36 cellular contexts compared by ENCODE assay signal in the genomic region with DNA sequence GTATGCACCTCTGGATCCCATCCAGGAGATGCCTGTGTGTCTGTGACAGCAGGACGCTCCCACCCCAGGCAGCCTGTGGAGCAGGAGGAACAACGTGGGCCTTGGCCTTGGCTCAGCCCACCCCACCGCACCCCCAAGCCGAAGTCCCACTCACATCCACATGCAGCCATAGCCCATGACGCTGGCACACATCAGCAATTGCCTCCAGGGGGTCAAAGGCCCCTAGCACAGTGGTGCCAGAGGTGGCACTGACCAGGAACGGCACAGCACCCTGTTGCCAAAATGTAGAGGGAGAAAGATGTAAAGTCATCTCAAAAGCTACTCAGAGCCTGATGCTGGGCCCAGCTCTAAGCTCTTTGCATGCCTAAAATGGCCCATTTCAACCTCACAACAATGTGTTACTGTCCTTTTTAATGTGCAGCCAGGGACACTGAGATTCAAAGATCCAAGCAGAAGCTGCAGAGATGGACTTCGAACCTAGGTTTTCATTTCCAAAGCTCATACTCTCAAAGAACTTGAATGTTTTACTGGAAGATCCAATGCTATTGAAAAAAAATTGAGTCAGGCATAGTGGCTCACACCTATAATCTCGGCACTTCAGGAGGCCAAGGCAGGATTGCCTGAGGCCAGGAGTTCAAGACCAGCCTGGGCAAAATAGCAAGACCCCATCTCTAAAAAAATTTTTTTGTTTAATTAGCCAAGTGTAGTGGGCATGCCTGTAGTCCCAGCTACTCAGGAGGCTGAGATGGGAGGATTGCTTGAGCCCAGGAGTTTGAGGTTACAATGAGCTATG. TPM values are rescaled to one million over a fixed set of nuclear protein-coding genes. Genes with fewer than 3 reads are reported as not detected.
"Had no signal": no experiment of that assay in that cellular context is flagged by ENCODE, and none has a peak within 500 bp of the region (broad histone marks: within the 10 kb centered on the region; RNA-seq: fewer than 3 reads in every experiment).

No MANE protein-coding gene starts in this region.

- H3K36me3 ChIP-seq: WERI-Rb-1 had no signal

- H3K27ac ChIP-seq: body of pancreas, epithelial cell of prostate, esophagus squamous epithelium, WERI-Rb-1 had no signal

- ATAC-seq: activated CD4-positive, CD25-positive, alpha-beta regulatory T cell treated with anti-CD3 and anti-CD28 coated beads, Interleukin-2, amount 50 U/mL, for 24 hours; activated CD8-positive, alpha-beta T cell treated with anti-CD3 and anti-CD28 coated beads for 36 hours; activated T-cell treated with anti-CD3 and anti-CD28 coated beads, Interleukin-2, amount 50 U/mL, for 4 hours; activated T-helper 17 cell treated with anti-CD3 and anti-CD28 coated beads, Interleukin-2, amount 50 U/mL, for 72 hours; body of pancreas; effector memory CD8-positive, alpha-beta T cell; gastroesophageal sphincter; T-cell; T-helper 17 cell had no signal

- H3K27me3 ChIP-seq: body of pancreas, esophagus squamous epithelium, gastroesophageal sphincter had no signal

- DNase-seq: activated B cell treated with CpG ODN at 0.5 μM for 24 hours; activated CD4-positive, alpha-beta T cell treated with anti-CD3 and anti-CD28 coated beads for 48 hours; activated CD4-positive, alpha-beta T cell treated with anti-CD3 and anti-CD28 coated beads, Interleukin-2, amount 50 U/mL, for 1 hour; activated CD4-positive, alpha-beta T cell treated with anti-CD3 and anti-CD28 coated beads, Interleukin-2, amount 50 U/mL, for 48 hours; activated CD8-positive, alpha-beta T cell treated with anti-CD3 and anti-CD28 coated beads for 36 hours; activated effector memory CD4-positive, alpha-beta T cell treated with Interleukin-2 at 50 U/mL for 16 hours; activated gamma-delta T cell treated with Interleukin-2 at 50 U/mL for 16 hours; activated naive CD4-positive, alpha-beta T cell treated with anti-CD3 and anti-CD28 coated beads, Interleukin-2, amount 50 U/mL, for 16 hours; activated naive CD4-positive, alpha-beta T cell treated with Interleukin-2 at 50 U/mL for 16 hours; activated T-cell treated with anti-CD3 and anti-CD28 coated beads, Interleukin-2, amount 50 U/mL, for 4 hours; amygdala; aorta; body of pancreas; caudate nucleus; cortex of kidney; dermis blood vessel endothelial cell; effector CD4-positive, alpha-beta T cell; effector memory CD8-positive, alpha-beta T cell; esophagus squamous epithelium; foreskin melanocyte; SW 1271; T-cell; T-helper 17 cell; T1000; WERI-Rb-1 had no signal

- H3K9me3 ChIP-seq: body of pancreas, esophagus squamous epithelium, gastroesophageal sphincter had no signal

- FAIRE-seq: colon, endothelial cell of umbilical vein, TTC549 had no signal

- H3K4me1 ChIP-seq: body of pancreas had no signal

- H3K4me3 ChIP-seq: body of pancreas, esophagus squamous epithelium, gastroesophageal sphincter had no signal

RNA-seq across cellular contexts. Expression of a gene that starts 45.7 kb away (rescaled TPM):
- total RNA-seq: endothelial cell of umbilical vein, fibroblast of villous mesenchyme, glomerular endothelial cell had no signal

RNA-seq across cellular contexts. Expression of a gene that starts 58.0 kb away (rescaled TPM):
- total RNA-seq: activated B cell treated with CpG ODN at 0.5 μM for 24 hours, body of pancreas, chondrocyte, dermis blood vessel endothelial cell, endothelial cell of umbilical vein, esophagus squamous epithelium, fibroblast of villous mesenchyme, glomerular endothelial cell had no signal
- polyA plus RNA-seq: endothelial cell of umbilical vein, fibroblast of lung had no signal
